Comparison of ENCODE assay signal across 11 cellular contexts in the genomic region with DNA sequence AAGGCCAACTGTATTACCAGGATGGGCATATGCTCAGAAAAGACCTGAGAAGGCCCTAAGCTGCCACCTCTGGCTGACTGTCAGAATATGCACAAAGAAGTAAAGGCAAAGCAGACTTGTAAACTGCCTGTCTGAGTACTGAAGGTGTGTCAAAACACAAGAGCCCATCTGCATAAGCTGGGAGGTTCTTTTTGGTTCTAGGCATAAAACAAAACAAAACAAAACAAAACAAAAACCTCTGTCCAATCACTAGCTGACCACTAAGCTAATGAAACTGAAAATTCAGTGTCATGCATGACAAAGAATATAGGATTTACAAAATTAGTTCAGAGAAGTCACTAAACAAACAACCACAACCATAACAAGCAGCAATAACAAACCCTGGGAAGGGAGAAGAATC. TPM values are rescaled to one million over a fixed set of nuclear protein-coding genes. Genes with fewer than 3 reads are reported as not detected.
A peak's percentile ranks its signal among the peaks of the same experiment; 100 is the strongest.
DNase-seq lines count a peak whose midpoint lies in the region; ATAC-seq, FAIRE-seq and TF ChIP-seq lines count a peak whose summit lies in the region.
"Had no signal": no experiment of that assay in that cellular context is flagged by ENCODE, and none has a peak within 500 bp of the region (broad histone marks: within the 10 kb centered on the region; RNA-seq: fewer than 3 reads in every experiment).

No MANE protein-coding gene starts in this region.

- H3K9ac ChIP-seq in HepG2 (ENCODE audit: insufficient read depth, low read depth, low read length): no peak overlapping the region

- H3K79me2 ChIP-seq in HepG2 (ENCODE audit: insufficient read depth, low read length): peaks cover 91% of the 10 kb centered on the region

- no peak overlapping the region for H2AFZ ChIP-seq in HepG2 (ENCODE audit: low read length)

- DNase-seq in DMS53 (lab: John Stamatoyannopoulos, UW): peak; percentile 24
- DNase-seq in DMS53 treated with DMSO at 0.1 percent for 48 hours (lab: John Stamatoyannopoulos, UW; ENCODE audit: unreplicated experiment): no peak
- DNase-seq in NAMALWA (ENCODE audit: low spot score): peak; percentile 6
- DNase-seq in HepG2 (ENCODE audit: low spot score): no peak
- DNase-seq in GF-D8 (lab: John Stamatoyannopoulos, UW): no peak
- no peak for DNase-seq in upper lobe of left lung
- DNase-seq in activated effector memory CD4-positive, alpha-beta T cell treated with Interleukin-2 at 50 U/mL for 16 hours: no peak
- DNase-seq: 8988T, right cardiac atrium, stomach had no signal

- H3K4me1 ChIP-seq in HepG2 (ENCODE audit: insufficient read depth, low read length) (peaks cover 42% of the 10 kb centered on the region), upper lobe of left lung (peaks cover 0 to 18% (median 3%) of the 10 kb centered on the region in 4 donors)

- H3K27ac ChIP-seq in HepG2 (ENCODE audit: extremely low read length, insufficient read depth, low read length): no peak overlapping the region
- peak overlapping the region in 1 of 4 donors; percentile 23 for H3K27ac ChIP-seq in upper lobe of left lung
- H3K27ac ChIP-seq: stomach had no signal

- H3K27me3 ChIP-seq in HepG2 (ENCODE audit: control insufficient read depth in 1 of 2, insufficient read depth in 2 of 2, low read length in 2 of 2) (no peaks in the 10 kb centered on the region), upper lobe of left lung (no peaks in the 10 kb centered on the region)
- H3K27me3 ChIP-seq: stomach had no signal

- no peak for TF ChIP-seq RAD21 in HepG2 (CRISPR knock-in tag; IDR thresholded peaks at IDR 0.05)

- H3K9me3 ChIP-seq in HepG2 (ENCODE audit: low read length) (no peaks in the 10 kb centered on the region), upper lobe of left lung (no peaks in the 10 kb centered on the region)
- H3K9me3 ChIP-seq: stomach had no signal

- no peak for TF ChIP-seq EP300 in HepG2 (IDR thresholded peaks at IDR 0.05; ENCODE audit: low read depth in 2 of 2, low read length in 2 of 2)
- no peak for TF ChIP-seq EP300 in HepG2 (CRISPR knock-in tag; IDR thresholded peaks at IDR 0.05; ENCODE audit: borderline replicate concordance)
- no peak for TF ChIP-seq EP300 in upper lobe of left lung (IDR thresholded peaks at IDR 0.05)

- BruUV-seq in HepG2 (replicated peaks; lab: Mats Ljungman, UMichigan): no TSS peak

- TF ChIP-seq POLR2A in HepG2 (IDR thresholded peaks at IDR 0.05; ENCODE audit: insufficient read depth in 1 of 2, low read depth in 2 of 2, low read length in 2 of 2) (no peak), upper lobe of left lung (IDR thresholded peaks at IDR 0.05) (no peak)

- in situ Hi-C loops in HepG2 (cut with HindIII; ENCODE audit: extremely low pct_ligation_motif_present, low pct_unique_long_range_greater_than_20kb): no loop called here

- H3K4me3 ChIP-seq in HepG2 (replicated peaks in 1 of 3; ENCODE audit: insufficient read depth in 1 of 3, low read depth in 2 of 3, low read length in 3 of 3) (no peak overlapping the region), upper lobe of left lung (no peak overlapping the region)
- H3K4me3 ChIP-seq: stomach had no signal

- intact Hi-C loops in HepG2 (cut with micrococcal nuclease; ENCODE audit: unreplicated experiment): no loop called here

- peak; percentile 19; the same call in 1 of the 2 replicates for TF ChIP-seq CTCF in HepG2 (CRISPR knock-in tag; IDR thresholded peaks at IDR 0.05)
- TF ChIP-seq CTCF in upper lobe of left lung (IDR thresholded peaks at IDR 0.05): no peak

- ATAC-seq in HG02623 (IDR thresholded peaks at IDR 0.05; ENCODE audit: unreplicated experiment) (peak; percentile 80), HepG2 (peak; percentile 67), upper lobe of left lung (ENCODE audit: low FRiP score in 2 of 2) (no peak)

- CTCF ChIA-PET in HepG2 (lab: Yijun Ruan, JAX; ENCODE audit: low intra/inter-chr PET ratio, low total read pairs): no interaction called here

- POLR2A ChIA-PET in HepG2 (lab: Yijun Ruan, JAX): interaction anchor here (1.5 to 2.6 kb wide), 2 partner anchors 19 to 21 kb away, joined by 5 to 18 read pairs; a partner anchor contains a TSS

- H3K36me3 ChIP-seq in HepG2 (replicated peaks in 1 of 2; ENCODE audit: control insufficient read depth in 1 of 2, insufficient read depth in 2 of 2, low read length in 2 of 2) (peaks cover 7 to 22% of the 10 kb centered on the region in 2 experiments), upper lobe of left lung (peaks cover 0 to 3% (median 0%) of the 10 kb centered on the region in 4 donors)
- H3K36me3 ChIP-seq: stomach had no signal

- H3K4me2 ChIP-seq in HepG2 (ENCODE audit: low read depth, low read length): no peak overlapping the region

- H4K20me1 ChIP-seq in HepG2 (ENCODE audit: insufficient read depth, low read length): peaks cover 81% of the 10 kb centered on the region

- no peak for FAIRE-seq in HepG2 (lab: Jason Lieb, UNC)

TF ChIP-seq in HepG2, 621 proteins besides CTCF, POLR2A, EP300 and RAD21 (continues in another document):
- TF ChIP-seq SOX5 (CRISPR knock-in tag; IDR thresholded peaks at IDR 0.05; ENCODE audit: borderline replicate concordance) (no peak), HMG20B (CRISPR knock-in tag; conservative IDR thresholded peaks at IDR 0.05) (no peak), EHMT2 (IDR thresholded peaks at IDR 0.05; ENCODE audit: borderline replicate concordance, low read depth, low read length) (no peak), ZNF569 (CRISPR knock-in tag; IDR thresholded peaks at IDR 0.05; ENCODE audit: borderline replicate concordance) (no peak), KDM2A (CRISPR knock-in tag; IDR thresholded peaks at IDR 0.05; ENCODE audit: borderline replicate concordance, low read depth) (no peak), ZNF619 (CRISPR knock-in tag; IDR thresholded peaks at IDR 0.05) (no peak), CHCHD3 (CRISPR knock-in tag; IDR thresholded peaks at IDR 0.05) (no peak)
- TF ChIP-seq, protein P1, sequence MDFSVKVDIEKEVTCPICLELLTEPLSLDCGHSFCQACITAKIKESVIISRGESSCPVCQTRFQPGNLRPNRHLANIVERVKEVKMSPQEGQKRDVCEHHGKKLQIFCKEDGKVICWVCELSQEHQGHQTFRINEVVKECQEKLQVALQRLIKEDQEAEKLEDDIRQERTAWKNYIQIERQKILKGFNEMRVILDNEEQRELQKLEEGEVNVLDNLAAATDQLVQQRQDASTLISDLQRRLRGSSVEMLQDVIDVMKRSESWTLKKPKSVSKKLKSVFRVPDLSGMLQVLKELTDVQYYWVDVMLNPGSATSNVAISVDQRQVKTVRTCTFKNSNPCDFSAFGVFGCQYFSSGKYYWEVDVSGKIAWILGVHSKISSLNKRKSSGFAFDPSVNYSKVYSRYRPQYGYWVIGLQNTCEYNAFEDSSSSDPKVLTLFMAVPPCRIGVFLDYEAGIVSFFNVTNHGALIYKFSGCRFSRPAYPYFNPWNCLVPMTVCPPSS (IDR thresholded peaks at IDR 0.05): no peak

RNA-seq across cellular contexts. Expression of a gene that starts 20.6 kb away (rescaled TPM):
- total RNA-seq in HepG2 (2016; rRNA removed; fragmentation: Illumina TruSeq; extraction: Trizol) (31.2 and 34.4 TPM in 2 replicates), upper lobe of left lung (100 to 1,000 TPM in 4 of 6 donors, 10 to 100 TPM in 2; 91.2 to 225 (median 103) TPM)
- 10.0 and 11.1 TPM in 2 replicates for total RNA-seq in HepG2 (2016; cell fraction: cytosol; rRNA removed; fragmentation: Illumina TruSeq; extraction: Trizol; ENCODE audit: low read depth)
- 29.9 and 30.5 TPM in 2 replicates for total RNA-seq in HepG2 (2016; cell fraction: insoluble cytoplasmic fraction; rRNA removed; fragmentation: Illumina TruSeq; extraction: Trizol)
- 23.5 and 24.8 TPM in 2 replicates for total RNA-seq in HepG2 (2016; cell fraction: membrane; rRNA removed; fragmentation: Illumina TruSeq; extraction: Trizol)
- total RNA-seq in HepG2 (2016; cell fraction: nucleus; rRNA removed; fragmentation: Illumina TruSeq; extraction: Trizol): 35.1 and 41.5 TPM in 2 replicates
- polyA plus RNA-seq in HepG2 (2011; rRNA removed): 36.4 and 38.0 TPM in 2 replicates
- 16.2 and 23.4 TPM in 2 replicates for polyA plus RNA-seq in HepG2 (2011; cell fraction: cytosol; rRNA removed)
- polyA plus RNA-seq in HepG2 (2011; cell fraction: nucleus; rRNA removed): 45.0 and 62.0 TPM in 2 replicates
- polyA plus RNA-seq in HepG2 (2012): 51.3 and 74.6 TPM in 2 replicates
- polyA plus RNA-seq in HepG2 (2016; cell fraction: cytosol; fragmentation: Illumina TruSeq; extraction: Trizol; ENCODE audit: low read depth): 2.9 and 3.0 TPM in 2 replicates
- 35.7 and 40.1 TPM in 2 replicates for polyA plus RNA-seq in HepG2 (2016; cell fraction: insoluble cytoplasmic fraction; fragmentation: Illumina TruSeq; extraction: Trizol; ENCODE audit: low read depth)
- polyA plus RNA-seq in HepG2 (2016; cell fraction: membrane; fragmentation: Illumina TruSeq; extraction: Trizol; ENCODE audit: low read depth): 11.6 and 12.8 TPM in 2 replicates
- 49.0 and 51.0 TPM in 2 replicates for polyA plus RNA-seq in HepG2 (2016; cell fraction: nucleus; fragmentation: Illumina TruSeq; extraction: Trizol; ENCODE audit: insufficient read depth, low read depth)
- 14.5 and 52.0 TPM in 2 replicates for polyA minus RNA-seq in HepG2 (2011; rRNA and poly(A)+ RNA removed; ENCODE audit: low replicate concordance)
- 39.4 and 42.6 TPM in 2 replicates for polyA minus RNA-seq in HepG2 (2011; cell fraction: cytosol; rRNA and poly(A)+ RNA removed)
- polyA minus RNA-seq in HepG2 (2011; cell fraction: nucleus; rRNA and poly(A)+ RNA removed): 112 and 125 TPM in 2 replicates

RNA-seq across cellular contexts. Expression of a gene that starts 27.8 kb away (rescaled TPM):
- total RNA-seq in HepG2 (2016; rRNA removed; fragmentation: Illumina TruSeq; extraction: Trizol): not detected in 2 replicates
- total RNA-seq in HepG2 (2016; cell fraction: cytosol; rRNA removed; fragmentation: Illumina TruSeq; extraction: Trizol; ENCODE audit: low read depth): not detected in 2 replicates
- not detected in 2 replicates for total RNA-seq in HepG2 (2016; cell fraction: insoluble cytoplasmic fraction; rRNA removed; fragmentation: Illumina TruSeq; extraction: Trizol)
- not detected in 2 replicates for total RNA-seq in HepG2 (2016; cell fraction: membrane; rRNA removed; fragmentation: Illumina TruSeq; extraction: Trizol)
- not detected in 2 replicates for total RNA-seq in HepG2 (2016; cell fraction: nucleus; rRNA removed; fragmentation: Illumina TruSeq; extraction: Trizol)
- polyA plus RNA-seq in HepG2 (2011; rRNA removed): not detected in 2 replicates
- polyA plus RNA-seq in HepG2 (2011; cell fraction: cytosol; rRNA removed): not detected in 2 replicates
- not detected in 2 replicates for polyA plus RNA-seq in HepG2 (2011; cell fraction: nucleus; rRNA removed)
- 0.34 TPM in 1 of 2 replicates, not detected in the other for polyA plus RNA-seq in HepG2 (2012)
- polyA plus RNA-seq in HepG2 (2016; cell fraction: cytosol; fragmentation: Illumina TruSeq; extraction: Trizol; ENCODE audit: low read depth): not detected in 2 replicates
- polyA plus RNA-seq in HepG2 (2016; cell fraction: insoluble cytoplasmic fraction; fragmentation: Illumina TruSeq; extraction: Trizol; ENCODE audit: low read depth): not detected in 2 replicates
- polyA plus RNA-seq in HepG2 (2016; cell fraction: membrane; fragmentation: Illumina TruSeq; extraction: Trizol; ENCODE audit: low read depth): not detected in 2 replicates
- polyA plus RNA-seq in HepG2 (2016; cell fraction: nucleus; fragmentation: Illumina TruSeq; extraction: Trizol; ENCODE audit: insufficient read depth, low read depth): not detected in 2 replicates
- not detected in 2 replicates for polyA minus RNA-seq in HepG2 (2011; rRNA and poly(A)+ RNA removed; ENCODE audit: low replicate concordance)
- not detected in 2 replicates for polyA minus RNA-seq in HepG2 (2011; cell fraction: cytosol; rRNA and poly(A)+ RNA removed)
- not detected in 2 replicates for polyA minus RNA-seq in HepG2 (2011; cell fraction: nucleus; rRNA and poly(A)+ RNA removed)
- total RNA-seq in upper lobe of left lung: not detected
- total RNA-seq: right cardiac atrium, stomach had no signal
- polyA plus RNA-seq: right cardiac atrium, stomach had no signal

Comparison
In these comparisons a context has a peak if more than half of its experiments do, and no peak if none do; other contexts are left out.
1. DNase-seq: peak in DMS53 (single experiment) and NAMALWA (single experiment); none in DMS53 treated with DMSO at 0.1 percent for 48 hours (single experiment), HepG2 (single experiment), GF-D8 (single experiment), upper lobe of left lung (0 of 2) and activated effector memory CD4-positive, alpha-beta T cell treated with Interleukin-2 at 50 U/mL for 16 hours (single experiment).
2. ATAC-seq: peak in HG02623 (single experiment) and HepG2 (single experiment); none in upper lobe of left lung (0 of 2).